Comparison of ENCODE assay signal across 8 cellular contexts in genomic region chr2:218876562-218877219, GRCh38. TPM values are rescaled to one million over a fixed set of nuclear protein-coding genes. Genes with fewer than 3 reads are reported as not detected.
DNase-seq lines count a peak whose midpoint lies in the region; ATAC-seq and TF ChIP-seq lines count a peak whose summit lies in the region.

No MANE protein-coding gene starts in this region.

- no peak for TF ChIP-seq POLR2A in right lobe of liver (IDR thresholded peaks at IDR 0.05)

- 0% methylated on average over 3 of the region's 3 CpGs for WGBS in right lobe of liver (ENCODE audit: insufficient coverage, low coverage, low lambda C conversion rate, missing lambda C conversion rate)

- H3K9me3 ChIP-seq in right lobe of liver = no peaks in the 10 kb centered on the region

- peaks cover 0 to 24% of the 10 kb centered on the region in 2 donors for H3K27me3 ChIP-seq in right lobe of liver

- peak; percentile 55 to 82 (median 80) for ATAC-seq in right lobe of liver
- no peak for ATAC-seq in HG02938 (IDR thresholded peaks at IDR 0.05; ENCODE audit: unreplicated experiment)

- H3K4me1 ChIP-seq in right lobe of liver = peaks cover 0 to 5% (median 0%) of the 10 kb centered on the region in 4 donors

- TF ChIP-seq CTCF in GM20000 (IDR thresholded peaks at IDR 0.05; ENCODE audit: extremely low read depth, missing control alignments) (peak; percentile 84), coronary artery (IDR thresholded peaks at IDR 0.05) (peak; percentile 79), right lobe of liver (IDR thresholded peaks at IDR 0.05) (peak; percentile 86 to 93 (median 88))

- H3K4me3 ChIP-seq in coronary artery (no peak overlapping the region), right lobe of liver (no peak overlapping the region)

- intact Hi-C loops in right lobe of liver (cut with DNase I) = no loop called here

- H3K36me3 ChIP-seq in right lobe of liver = no peaks in the 10 kb centered on the region

- no peak overlapping the region for H3K27ac ChIP-seq in coronary artery
- no peak overlapping the region for H3K27ac ChIP-seq in right lobe of liver

- DNase-seq in AG08396 (ENCODE audit: low spot score) (peak; percentile 85), GM20000 (ENCODE audit: low spot score) (peak; percentile 84), NCI-H446 treated with DMSO at 0.1 percent for 48 hours (lab: John Stamatoyannopoulos, UW) (peak; percentile 23), coronary artery (ENCODE audit: low spot score) (no peak), right lobe of liver (peak; percentile 53 to 63 (median 57))
- DNase-seq in activated CD4-positive, alpha-beta T cell treated with anti-CD3 and anti-CD28 coated beads for 48 hours = peak; percentile 80
- peak; percentile 42 to 62 for DNase-seq in stimulated activated CD8-positive, alpha-beta memory T cell treated with anti-CD3 and anti-CD28 coated beads, Interleukin-2, amount 100 ng/mL, for 48 hours (ENCODE audit: low read depth in 2 of 2)

RNA-seq across cellular contexts. Expression of gene WNT10A, which starts 4.0 kb away (rescaled TPM):
- total RNA-seq in right lobe of liver = under 1 TPM in 1 of 6 experiments, not detected in 5; 0.31 TPM

RNA-seq across cellular contexts. Expression of gene WNT6, which starts 17.1 kb away (rescaled TPM):
- total RNA-seq in right lobe of liver = under 1 TPM in 1 of 6 experiments, not detected in 5; 0.25 TPM

RNA-seq across cellular contexts. Expression of gene PRKAG3, which starts 45.1 kb away (rescaled TPM):
- not detected for total RNA-seq in right lobe of liver
